ENCODE assay signal across 7 cellular contexts in genomic region chr16:57906385-57907316, GRCh38.
DNase-seq lines count a peak whose midpoint lies in the region; ATAC-seq and TF ChIP-seq lines count a peak whose summit lies in the region.

No MANE protein-coding gene starts in this region.

- TF ChIP-seq CTCF in HFF-Myc (IDR thresholded peaks at IDR 0.05; ENCODE audit: low read depth, low read length, missing control alignments) (peak; percentile 46), tibial artery (IDR thresholded peaks at IDR 0.05) (peak; percentile 25 to 34)

- H3K36me3 Mint-ChIP-seq in activated T-cell treated with anti-CD3 and anti-CD28 coated beads, Interleukin-2, amount 50 U/mL, for 24 hours (ENCODE audit: low read depth): no peaks in the 10 kb centered on the region

- H3K4me1 Mint-ChIP-seq in activated T-cell treated with anti-CD3 and anti-CD28 coated beads, Interleukin-2, amount 50 U/mL, for 24 hours (ENCODE audit: low read depth): no peaks in the 10 kb centered on the region

- intact Hi-C loops in right cardiac atrium (cut with DNase I): no loop called here
- intact Hi-C loops in tibial artery (cut with DNase I; ENCODE audit: low total_unique reads): no loop called here

- H3K27me3 ChIP-seq in right cardiac atrium (ENCODE audit: control insufficient read depth, insufficient read depth) (no peaks in the 10 kb centered on the region), tibial artery (peaks cover 0 to 61% of the 10 kb centered on the region in 2 donors)

- peaks cover 12% of the 10 kb centered on the region for H3K27me3 Mint-ChIP-seq in activated T-cell treated with anti-CD3 and anti-CD28 coated beads, Interleukin-2, amount 50 U/mL, for 24 hours

- H3K27ac Mint-ChIP-seq in activated T-cell treated with anti-CD3 and anti-CD28 coated beads, Interleukin-2, amount 50 U/mL, for 24 hours: no peak overlapping the region

- H3K4me3 ChIP-seq in HFF-Myc (replicated peaks; ENCODE audit: low read depth, low read length): no peak overlapping the region
- H3K4me3 ChIP-seq in right cardiac atrium (ENCODE audit: low read length): no peak overlapping the region
- no peak overlapping the region for H3K4me3 ChIP-seq in tibial artery

- H3K9me3 ChIP-seq in right cardiac atrium (ENCODE audit: control insufficient read depth, low read length): no peaks in the 10 kb centered on the region
- no peaks in the 10 kb centered on the region for H3K9me3 ChIP-seq in tibial artery

- H3K4me3 Mint-ChIP-seq in activated T-cell treated with anti-CD3 and anti-CD28 coated beads, Interleukin-2, amount 50 U/mL, for 24 hours: no peak overlapping the region

- no peak for DNase-seq in HFF-Myc (ENCODE audit: extremely low read depth, low read depth)
- DNase-seq in activated T-cell treated with anti-CD3 and anti-CD28 coated beads, Interleukin-2, amount 50 U/mL, for 24 hours: peak; percentile 50
- peak in 1 of 3 donors; percentile 63 for DNase-seq in right cardiac atrium
- DNase-seq in tibial artery: no peak
- DNase-seq in NCI-H2171 treated with DMSO at 0.1 percent for 48 hours (lab: John Stamatoyannopoulos, UW): no peak

- H3K4me1 ChIP-seq in right cardiac atrium (ENCODE audit: control insufficient read depth, insufficient read depth, low read length): no peaks in the 10 kb centered on the region
- no peaks in the 10 kb centered on the region for H3K4me1 ChIP-seq in tibial artery

- WGBS in right cardiac atrium: 34% methylated on average over 28 of the region's 28 CpGs

- peak; percentile 18 to 60 for ATAC-seq in right cardiac atrium
- no peak for ATAC-seq in GM19395 (IDR thresholded peaks at IDR 0.05; ENCODE audit: unreplicated experiment)
- ATAC-seq in GM19351 (IDR thresholded peaks at IDR 0.05; ENCODE audit: unreplicated experiment): no peak

- no peaks in the 10 kb centered on the region for H3K36me3 ChIP-seq in tibial artery

- no peaks in the 10 kb centered on the region for H3K9me3 Mint-ChIP-seq in activated T-cell treated with anti-CD3 and anti-CD28 coated beads, Interleukin-2, amount 50 U/mL, for 24 hours

- H3K27ac ChIP-seq in right cardiac atrium (ENCODE audit: low read length): no peak overlapping the region
- no peak overlapping the region for H3K27ac ChIP-seq in tibial artery

Comparison
In these comparisons a context has a peak if more than half of its experiments do, and no peak if none do; other contexts are left out.
1. ATAC-seq: peak in right cardiac atrium (2 of 2); none in GM19395 (single experiment) and GM19351 (single experiment).